Comparison of ENCODE assay signal across 1 cellular context in the genomic region with DNA sequence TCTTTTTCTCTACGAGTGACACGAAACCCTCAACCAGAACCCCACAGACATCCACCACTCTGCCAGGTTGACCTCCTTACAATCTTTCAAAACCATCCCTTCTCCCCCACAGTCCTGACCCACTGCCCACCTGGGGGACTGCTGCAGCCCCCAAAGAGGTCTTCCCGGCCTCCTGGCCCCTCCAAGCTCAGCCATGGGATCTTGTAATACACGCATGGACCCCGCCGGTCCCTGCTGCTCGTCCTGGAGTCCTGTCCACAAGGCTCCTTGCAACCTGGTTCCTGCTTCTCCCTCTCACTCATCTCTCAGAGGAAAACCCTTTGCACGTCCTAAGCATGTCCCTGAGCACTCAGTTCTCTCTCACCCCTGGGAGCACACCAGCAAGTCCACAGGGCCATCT.
TF ChIP-seq lines count a peak whose summit lies in the region.

No MANE protein-coding gene starts in this region.

TF ChIP-seq in IMR-90, 13 proteins besides CTCF, POLR2A, EP300 and RAD21 (continued from another document):
- TF ChIP-seq, protein P1, sequence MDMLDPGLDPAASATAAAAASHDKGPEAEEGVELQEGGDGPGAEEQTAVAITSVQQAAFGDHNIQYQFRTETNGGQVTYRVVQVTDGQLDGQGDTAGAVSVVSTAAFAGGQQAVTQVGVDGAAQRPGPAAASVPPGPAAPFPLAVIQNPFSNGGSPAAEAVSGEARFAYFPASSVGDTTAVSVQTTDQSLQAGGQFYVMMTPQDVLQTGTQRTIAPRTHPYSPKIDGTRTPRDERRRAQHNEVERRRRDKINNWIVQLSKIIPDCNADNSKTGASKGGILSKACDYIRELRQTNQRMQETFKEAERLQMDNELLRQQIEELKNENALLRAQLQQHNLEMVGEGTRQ (IDR thresholded peaks at IDR 0.05; ENCODE audit: low read depth, low read length), result no peak
- TF ChIP-seq, protein P2, sequence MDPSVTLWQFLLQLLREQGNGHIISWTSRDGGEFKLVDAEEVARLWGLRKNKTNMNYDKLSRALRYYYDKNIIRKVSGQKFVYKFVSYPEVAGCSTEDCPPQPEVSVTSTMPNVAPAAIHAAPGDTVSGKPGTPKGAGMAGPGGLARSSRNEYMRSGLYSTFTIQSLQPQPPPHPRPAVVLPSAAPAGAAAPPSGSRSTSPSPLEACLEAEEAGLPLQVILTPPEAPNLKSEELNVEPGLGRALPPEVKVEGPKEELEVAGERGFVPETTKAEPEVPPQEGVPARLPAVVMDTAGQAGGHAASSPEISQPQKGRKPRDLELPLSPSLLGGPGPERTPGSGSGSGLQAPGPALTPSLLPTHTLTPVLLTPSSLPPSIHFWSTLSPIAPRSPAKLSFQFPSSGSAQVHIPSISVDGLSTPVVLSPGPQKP (IDR thresholded peaks at IDR 0.05; ENCODE audit: borderline replicate concordance, low read depth, low read length), result no peak
- TF ChIP-seq RCOR1 (IDR thresholded peaks at IDR 0.05; ENCODE audit: insufficient replicate concordance, low read length) (no peak), CHD1 (IDR thresholded peaks at IDR 0.05; ENCODE audit: low read depth, low read length) (no peak), RFX5 (IDR thresholded peaks at IDR 0.05; ENCODE audit: low read depth, low read length) (no peak), CEBPB (IDR thresholded peaks at IDR 0.05; ENCODE audit: low read depth, low read length) (no peak), MAFK (IDR thresholded peaks at IDR 0.05; ENCODE audit: low read depth, low read length) (no peak), NFE2L2 (IDR thresholded peaks at IDR 0.05; ENCODE audit: low read depth, low read length) (no peak), FOS (IDR thresholded peaks at IDR 0.05; ENCODE audit: low read depth, low read length) (no peak), MXI1 (IDR thresholded peaks at IDR 0.05; ENCODE audit: borderline replicate concordance, low read depth, low read length) (no peak), MAZ (IDR thresholded peaks at IDR 0.05; ENCODE audit: borderline replicate concordance, low read depth, low read length) (no peak), BHLHE40 (IDR thresholded peaks at IDR 0.05; ENCODE audit: low read depth, low read length) (no peak)
